Comparison of ENCODE assay signal across 10 cellular contexts in the genomic region with DNA sequence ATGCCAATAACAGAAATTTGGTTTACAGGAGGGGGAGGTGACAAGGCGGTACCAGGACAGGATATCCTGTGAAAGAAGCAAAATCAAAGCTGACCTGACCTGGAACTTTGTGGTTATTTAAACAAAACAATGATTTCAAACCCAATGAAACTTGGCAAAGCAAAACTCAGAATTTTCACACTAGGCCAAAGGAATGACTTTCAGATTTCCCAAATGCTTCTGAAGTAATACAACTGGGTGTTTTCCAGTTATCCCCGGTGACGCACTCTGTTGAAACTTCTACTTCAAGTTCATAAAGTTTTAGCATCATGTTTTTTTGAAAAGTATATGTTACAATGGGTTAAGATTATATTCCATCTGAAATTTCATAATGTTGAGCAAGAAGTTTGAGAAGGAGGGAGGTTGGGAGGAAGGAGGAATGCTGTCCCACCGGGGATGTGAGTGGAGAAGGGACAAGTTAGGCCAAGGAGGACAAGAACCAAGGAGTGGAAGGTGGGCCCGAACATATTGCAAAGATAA.
DNase-seq lines count a peak whose midpoint lies in the region; ATAC-seq and TF ChIP-seq lines count a peak whose summit lies in the region.
"Had no signal": no experiment of that assay in that cellular context is flagged by ENCODE, and none has a peak within 500 bp of the region (broad histone marks: within the 10 kb centered on the region; RNA-seq: fewer than 3 reads in every experiment).

No MANE protein-coding gene starts in this region.

- CTCF ChIA-PET in CD4-positive, alpha-beta T cell (lab: Charles Lee) = no interaction called here

- TF ChIP-seq POLR2A in gastroesophageal sphincter (IDR thresholded peaks at IDR 0.05) = no peak

- H3K4me1 Mint-ChIP-seq in CD4-positive, alpha-beta T cell (ENCODE audit: low read depth) = peaks cover 83% of the 10 kb centered on the region
- H3K4me1 Mint-ChIP-seq in activated naive CD8-positive, alpha-beta T cell treated with anti-CD3 and anti-CD28 coated beads, Interleukin-2, amount 10 ng/mL, durations not matched to agents 7 days and 5 days = peaks cover 15% of the 10 kb centered on the region

- H3K4me3 Mint-ChIP-seq in CD4-positive, alpha-beta T cell = peak overlapping the region; percentile 44
- H3K4me3 Mint-ChIP-seq in activated naive CD8-positive, alpha-beta T cell treated with anti-CD3 and anti-CD28 coated beads, Interleukin-2, amount 10 ng/mL, durations not matched to agents 7 days and 5 days = peak overlapping the region; percentile 1

- H3K36me3 ChIP-seq in gastroesophageal sphincter = no peaks in the 10 kb centered on the region

- WGBS in gastroesophageal sphincter (ENCODE audit: low coverage in 1 of 2), 2 donors = 40 to 52% methylated on average over 5 of the region's 5 CpGs

- no peak for TF ChIP-seq EP300 in gastroesophageal sphincter (IDR thresholded peaks at IDR 0.05)

- ATAC-seq in CD4-positive, alpha-beta T cell (ENCODE audit: poor library complexity) = peak; percentile 41
- no peak for ATAC-seq in activated naive CD8-positive, alpha-beta T cell treated with anti-CD3 and anti-CD28 coated beads, Interleukin-2, amount 10 ng/mL, durations not matched to agents 7 days and 5 days (ENCODE audit: low read depth)
- peak; percentile 83 for ATAC-seq in gastroesophageal sphincter
- peak; percentile 88 for ATAC-seq in sciatic nerve
- ATAC-seq in GM18867 (IDR thresholded peaks at IDR 0.05; ENCODE audit: unreplicated experiment) = no peak

- no peaks in the 10 kb centered on the region for H3K9me3 ChIP-seq in CD4-positive, alpha-beta T cell (ENCODE audit: control insufficient read depth, low read length)
- no peaks in the 10 kb centered on the region for H3K9me3 ChIP-seq in gastroesophageal sphincter

- H3K27ac Mint-ChIP-seq in CD4-positive, alpha-beta T cell = peak overlapping the region; percentile 83
- peak overlapping the region; percentile 32 for H3K27ac Mint-ChIP-seq in activated naive CD8-positive, alpha-beta T cell treated with anti-CD3 and anti-CD28 coated beads, Interleukin-2, amount 10 ng/mL, durations not matched to agents 7 days and 5 days

- no peak overlapping the region for H3K4me3 ChIP-seq in gastroesophageal sphincter

- no peaks in the 10 kb centered on the region for H3K27me3 ChIP-seq in CD4-positive, alpha-beta T cell (ENCODE audit: control insufficient read depth, insufficient read depth, low read length)
- no peaks in the 10 kb centered on the region for H3K27me3 ChIP-seq in gastroesophageal sphincter

- intact Hi-C loops in CD4-positive, alpha-beta T cell (cut with DNase I, micrococcal nuclease) = no loop called here
- intact Hi-C loops in sciatic nerve (cut with DNase I) = no loop called here

- H3K4me1 ChIP-seq in gastroesophageal sphincter = peaks cover 0 to 62% (median 25%) of the 10 kb centered on the region in 3 donors

- DNase-seq in CD4-positive, alpha-beta T cell = no peak
- no peak for DNase-seq in activated naive CD8-positive, alpha-beta T cell treated with anti-CD3 and anti-CD28 coated beads, Interleukin-2, amount 10 ng/mL, durations not matched to agents 7 days and 5 days
- DNase-seq in sciatic nerve (ENCODE audit: low spot score) (no peak), NCI-H2171 (lab: John Stamatoyannopoulos, UW) (no peak), NCI-H510A (lab: John Stamatoyannopoulos, UW) (no peak), mucosa of gallbladder (ENCODE audit: low spot score) (no peak)
- DNase-seq: GDM1, occipital lobe had no signal

- peaks cover 96% of the 10 kb centered on the region for H3K36me3 Mint-ChIP-seq in CD4-positive, alpha-beta T cell (ENCODE audit: low read depth)
- peaks cover 22% of the 10 kb centered on the region for H3K36me3 Mint-ChIP-seq in activated naive CD8-positive, alpha-beta T cell treated with anti-CD3 and anti-CD28 coated beads, Interleukin-2, amount 10 ng/mL, durations not matched to agents 7 days and 5 days

- peak overlapping the region; percentile 33 for H3K27ac ChIP-seq in CD4-positive, alpha-beta T cell (ENCODE audit: low read depth, low read length)
- H3K27ac ChIP-seq in gastroesophageal sphincter = peak overlapping the region; percentile 74 to 84 (median 78)

- H3K27me3 Mint-ChIP-seq in CD4-positive, alpha-beta T cell = no peaks in the 10 kb centered on the region
- no peaks in the 10 kb centered on the region for H3K27me3 Mint-ChIP-seq in activated naive CD8-positive, alpha-beta T cell treated with anti-CD3 and anti-CD28 coated beads, Interleukin-2, amount 10 ng/mL, durations not matched to agents 7 days and 5 days

- POLR2A ChIA-PET in CD4-positive, alpha-beta T cell (lab: Charles Lee) = interaction anchor here (0.7 kb wide), 1 partner anchor 475 kb away, joined by 3 read pairs; no protein-coding TSS in a partner anchor
- POLR2A ChIA-PET in activated naive CD8-positive, alpha-beta T cell treated with anti-CD3 and anti-CD28 coated beads, Interleukin-2, amount 10 ng/mL, durations not matched to agents 7 days and 5 days (lab: Charles Lee) = no interaction called here

- no peaks in the 10 kb centered on the region for H3K9me3 Mint-ChIP-seq in CD4-positive, alpha-beta T cell
- H3K9me3 Mint-ChIP-seq in activated naive CD8-positive, alpha-beta T cell treated with anti-CD3 and anti-CD28 coated beads, Interleukin-2, amount 10 ng/mL, durations not matched to agents 7 days and 5 days = no peaks in the 10 kb centered on the region

- TF ChIP-seq CTCF in CD4-positive, alpha-beta T cell (IDR thresholded peaks at IDR 0.05) = no peak
- TF ChIP-seq CTCF in gastroesophageal sphincter (IDR thresholded peaks at IDR 0.05) = no peak

Comparison
In these comparisons a context has a peak if more than half of its experiments do, and no peak if none do; other contexts are left out.
1. ATAC-seq: peak in CD4-positive, alpha-beta T cell (single experiment), gastroesophageal sphincter (single experiment) and sciatic nerve (single experiment); none in activated naive CD8-positive, alpha-beta T cell treated with anti-CD3 and anti-CD28 coated beads, Interleukin-2, amount 10 ng/mL, durations not matched to agents 7 days and 5 days (single experiment) and GM18867 (single experiment).